ENCODE assay signal across 23 cellular contexts in genomic region chr11:24837112-24837511, GRCh38.
"Had no signal": no experiment of that assay in that cellular context is flagged by ENCODE, and none has a peak within 500 bp of the region (broad histone marks: within the 10 kb centered on the region; RNA-seq: fewer than 3 reads in every experiment).

No MANE protein-coding gene starts in this region.

- DNase-seq: dermis blood vessel endothelial cell; dorsolateral prefrontal cortex; effector CD4-positive, alpha-beta T cell; effector memory CD4-positive, alpha-beta T cell; foreskin keratinocyte; heart left ventricle; hypothalamus; immature natural killer cell; islet precursor cell; kidney; kidney glomerular epithelial cell; left colon; left ventricle myocardium superior; lower lobe of right lung; mesenchymal stem cell; mucosa of descending colon; naive B cell had no signal

- H3K36me3 Mint-ChIP-seq: immature natural killer cell, mesothelial cell of epicardium, naive B cell had no signal

- H3K36me3 ChIP-seq: esophagus muscularis mucosa, gastroesophageal sphincter, heart left ventricle, lower lobe of right lung had no signal

- H3K4me3 Mint-ChIP-seq: immature natural killer cell, mesothelial cell of epicardium, naive B cell had no signal

- H3K27ac Mint-ChIP-seq: immature natural killer cell, mesothelial cell of epicardium, naive B cell had no signal

- H3K27me3 Mint-ChIP-seq: naive B cell had no signal

- H3K27ac ChIP-seq: coronary artery, dorsolateral prefrontal cortex, esophagus muscularis mucosa, foreskin keratinocyte, gastroesophageal sphincter, heart left ventricle, hepatocyte, lower lobe of right lung had no signal

- H2AFZ ChIP-seq: hepatocyte had no signal

- H3K4me2 ChIP-seq: hepatocyte had no signal

- ATAC-seq: foreskin keratinocyte, gastroesophageal sphincter, heart left ventricle, left colon, left lobe of liver, left ventricle myocardium superior, lower lobe of right lung, mucosa of descending colon had no signal

- H3K4me1 ChIP-seq: esophagus muscularis mucosa, foreskin keratinocyte, gastroesophageal sphincter, heart left ventricle, lower lobe of right lung had no signal

- H3K9me3 Mint-ChIP-seq: mesothelial cell of epicardium had no signal

- H3K79me2 ChIP-seq: hepatocyte had no signal

- H3K4me3 ChIP-seq: coronary artery, dorsolateral prefrontal cortex, esophagus muscularis mucosa, gastroesophageal sphincter, heart left ventricle, hepatocyte, lower lobe of right lung, mucosa of descending colon had no signal

- H3K4me1 Mint-ChIP-seq: immature natural killer cell, naive B cell had no signal

- H3K27me3 ChIP-seq: dorsolateral prefrontal cortex, esophagus muscularis mucosa, foreskin keratinocyte, gastroesophageal sphincter, heart left ventricle, hepatocyte had no signal

- H3K9me3 ChIP-seq: esophagus muscularis mucosa, gastroesophageal sphincter, heart left ventricle, lower lobe of right lung, mucosa of descending colon had no signal
